In genomic region chr7:89246196-89246595, GRCh38 we compare ENCODE assay signal across 16 cellular contexts.
A peak's percentile ranks its signal among the peaks of the same experiment; 100 is the strongest.
DNase-seq lines count a peak whose midpoint lies in the region; ATAC-seq and TF ChIP-seq lines count a peak whose summit lies in the region.
"Had no signal": no experiment of that assay in that cellular context is flagged by ENCODE, and none has a peak within 500 bp of the region (broad histone marks: within the 10 kb centered on the region; RNA-seq: fewer than 3 reads in every experiment).

No MANE protein-coding gene starts in this region.

- no peaks in the 10 kb centered on the region for H3K9me3 Mint-ChIP-seq in endothelial cell (ENCODE audit: unreplicated experiment)

- no peak overlapping the region for H3K4me3 Mint-ChIP-seq in endothelial cell (ENCODE audit: unreplicated experiment)
- H3K4me3 Mint-ChIP-seq: B cell; CD4-positive, alpha-beta T cell; CD8-positive, alpha-beta T cell had no signal

- H3K4me1 Mint-ChIP-seq in endothelial cell (ENCODE audit: unreplicated experiment) = no peaks in the 10 kb centered on the region
- H3K4me1 Mint-ChIP-seq: B cell had no signal

- H3K36me3 Mint-ChIP-seq in endothelial cell (ENCODE audit: low read depth, unreplicated experiment) = no peaks in the 10 kb centered on the region
- H3K36me3 Mint-ChIP-seq: CD8-positive, alpha-beta T cell had no signal

- no peak overlapping the region for H3K27ac Mint-ChIP-seq in endothelial cell (ENCODE audit: unreplicated experiment)
- H3K27ac Mint-ChIP-seq: B cell; CD4-positive, alpha-beta T cell; CD8-positive, alpha-beta T cell had no signal

- TF ChIP-seq CTCF in endothelial cell (IDR thresholded peaks at IDR 0.05; ENCODE audit: unreplicated experiment) = no peak

- ATAC-seq in HG03196 (IDR thresholded peaks at IDR 0.05; ENCODE audit: unreplicated experiment) = no peak
- ATAC-seq: A549; CD8-positive, alpha-beta T cell had no signal

- H3K27me3 Mint-ChIP-seq in endothelial cell (ENCODE audit: unreplicated experiment) = no peaks in the 10 kb centered on the region
- H3K27me3 Mint-ChIP-seq: B cell; CD4-positive, alpha-beta T cell had no signal

- DNase-seq in DMS53 (lab: John Stamatoyannopoulos, UW) = peak; percentile 34
- DNase-seq in DMS53 treated with DMSO at 0.1 percent for 48 hours (lab: John Stamatoyannopoulos, UW; ENCODE audit: unreplicated experiment) = no peak
- peak; percentile 4 to 19 for DNase-seq in SHP77 (lab: John Stamatoyannopoulos, UW)
- DNase-seq in SHP77 treated with DMSO at 0.1 percent for 48 hours (lab: John Stamatoyannopoulos, UW) = no peak
- DNase-seq in myocyte (ENCODE audit: low read depth) = peak; percentile 3
- no peak for DNase-seq in endothelial cell (ENCODE audit: low spot score)
- DNase-seq: AML-193; Caco-2; Calu3; CD4-positive, alpha-beta T cell; CD8-positive, alpha-beta T cell; DMS79 treated with DMSO at 0.1 percent for 48 hours; GF-D8 had no signal

Comparison
In these comparisons a context has a peak if more than half of its experiments do, and no peak if none do; other contexts are left out.
1. DNase-seq: peak in DMS53 (single experiment), SHP77 (2 of 2) and myocyte (single experiment); none in DMS53 treated with DMSO at 0.1 percent for 48 hours (single experiment), SHP77 treated with DMSO at 0.1 percent for 48 hours (single experiment) and endothelial cell (single experiment).